In genomic region chr12:11622774-11623375, GRCh38 we compare ENCODE assay signal across 11 cellular contexts. TPM values are rescaled to one million over a fixed set of nuclear protein-coding genes. Genes with fewer than 3 reads are reported as not detected.
DNase-seq lines count a peak whose midpoint lies in the region; ATAC-seq and TF ChIP-seq lines count a peak whose summit lies in the region.
"Had no signal": no experiment of that assay in that cellular context is flagged by ENCODE, and none has a peak within 500 bp of the region (broad histone marks: within the 10 kb centered on the region; RNA-seq: fewer than 3 reads in every experiment).

No MANE protein-coding gene starts in this region.

- DNase-seq in NOMO-1 treated with DMSO at 0.1 percent for 48 hours (lab: John Stamatoyannopoulos, UW; ENCODE audit: unreplicated experiment) (peak; percentile 44), NOMO-1 treated with dmso at 0.1 percent for 144 hours (lab: John Stamatoyannopoulos, UW; ENCODE audit: unreplicated experiment) (no peak), PC-3 (peak; percentile 6), fibroblast of villous mesenchyme (ENCODE audit: low read depth) (peak; percentile 22), tibial artery (no peak), left ventricle myocardium inferior (no peak), NCI-H2081 treated with DMSO at 0.1 percent for 48 hours (lab: John Stamatoyannopoulos, UW) (no peak)
- DNase-seq: activated T-cell treated with anti-CD3 and anti-CD28 coated beads, Interleukin-2, amount 50 U/mL, for 24 hours; left ventricle myocardium superior; stimulated activated CD4-positive, alpha-beta T cell treated with anti-CD3 and anti-CD28 coated beads, Interleukin-15, amount 100 ng/mL, for 24 hours had no signal

- TF ChIP-seq CTCF in PC-3 (conservative IDR thresholded peaks at IDR 0.05; ENCODE audit: low read depth, low read length) (peak; percentile 50), fibroblast of villous mesenchyme (IDR thresholded peaks at IDR 0.05; ENCODE audit: insufficient read depth, low read depth, low read length) (peak; percentile 37), tibial artery (IDR thresholded peaks at IDR 0.05) (peak in 1 of 2 experiments; percentile 26), left ventricle myocardium inferior (IDR thresholded peaks at IDR 0.05; ENCODE audit: borderline replicate concordance) (no peak)

- CTCF ChIA-PET in PC-3 (lab: Charles Lee), result interaction anchor here (1.0 kb wide), 1 partner anchor 410 kb away, joined by 3 read pairs; no protein-coding TSS in a partner anchor

- H3K79me2 ChIP-seq in PC-3 (ENCODE audit: low read length), result no peaks in the 10 kb centered on the region

- no peaks in the 10 kb centered on the region for H3K27me3 ChIP-seq in PC-3 (ENCODE audit: low read length)
- no peaks in the 10 kb centered on the region for H3K27me3 ChIP-seq in tibial artery
- H3K27me3 ChIP-seq in left ventricle myocardium inferior (ENCODE audit: low read depth), result no peaks in the 10 kb centered on the region

- H3K4me1 ChIP-seq in PC-3 (ENCODE audit: insufficient read depth, low read length), result no peaks in the 10 kb centered on the region
- H3K4me1 ChIP-seq in tibial artery, result peaks cover 0 to 11% (median 1%) of the 10 kb centered on the region in 4 donors
- H3K4me1 ChIP-seq in left ventricle myocardium inferior, result no peaks in the 10 kb centered on the region

- POLR2A ChIA-PET in PC-3 (lab: Charles Lee; ENCODE audit: unreplicated experiment), result no interaction called here

- peak; percentile 53; the same call in 1 of the 2 replicates for ATAC-seq in PC-3
- ATAC-seq in HG02642 (IDR thresholded peaks at IDR 0.05; ENCODE audit: poor library complexity, unreplicated experiment), result no peak

- H3K9me2 ChIP-seq in PC-3 (replicated peaks; ENCODE audit: low read length), result no peaks in the 10 kb centered on the region

- intact Hi-C loops in PC-3 (cut with micrococcal nuclease) (loop anchor here (5.0 kb wide), 1 partner anchor 41 kb away; no protein-coding TSS in a partner anchor), tibial artery (cut with DNase I; ENCODE audit: low total_unique reads) (no loop called here), left ventricle myocardium inferior (cut with micrococcal nuclease) (no loop called here)

- H2AFZ ChIP-seq in PC-3 (ENCODE audit: low read length), result no peak overlapping the region

- H3K9me3 ChIP-seq in PC-3 (ENCODE audit: low read length) (no peaks in the 10 kb centered on the region), tibial artery (no peaks in the 10 kb centered on the region), left ventricle myocardium inferior (replicated peaks) (peaks cover 5% of the 10 kb centered on the region)

- H3K4me3 ChIP-seq in PC-3 (ENCODE audit: low read length), result no peak overlapping the region
- no peak overlapping the region for H3K4me3 ChIP-seq in fibroblast of villous mesenchyme (ENCODE audit: low read depth, low read length)
- no peak overlapping the region for H3K4me3 ChIP-seq in tibial artery
- no peak overlapping the region for H3K4me3 ChIP-seq in left ventricle myocardium inferior

- no TSS peak for BruUV-seq in PC-3 (replicated peaks; lab: Mats Ljungman, UMichigan)

- H3K4me2 ChIP-seq in PC-3 (ENCODE audit: low read length), result no peak overlapping the region

- H3K36me3 ChIP-seq in PC-3 (ENCODE audit: low read depth, low read length) (no peaks in the 10 kb centered on the region), tibial artery (no peaks in the 10 kb centered on the region), left ventricle myocardium inferior (no peaks in the 10 kb centered on the region)

- no peak overlapping the region for H3K27ac ChIP-seq in PC-3 (ENCODE audit: low read length)
- peak overlapping the region; percentile 6 to 39 for H3K27ac ChIP-seq in tibial artery
- H3K27ac ChIP-seq in left ventricle myocardium inferior (replicated peaks), result no peak overlapping the region

- H3K9ac ChIP-seq in PC-3 (ENCODE audit: low read length), result no peak overlapping the region

- H3F3A ChIP-seq in PC-3 (ENCODE audit: low read length, unreplicated experiment), result no peaks in the 10 kb centered on the region

- no peaks in the 10 kb centered on the region for H4K20me1 ChIP-seq in PC-3 (ENCODE audit: low read length)

RNA-seq across cellular contexts. Expression of gene ETV6, which starts 26.6 kb away (rescaled TPM):
- total RNA-seq in PC-3 (2014; rRNA removed), result 5.0 and 6.6 TPM in 2 replicates
- 11.2 and 18.4 TPM in 2 replicates for total RNA-seq in fibroblast of villous mesenchyme
- 16.9 TPM for total RNA-seq in left ventricle myocardium inferior

Comparison
In these comparisons a context has a peak if more than half of its experiments do, and no peak if none do; other contexts are left out.
1. DNase-seq: peak in NOMO-1 treated with DMSO at 0.1 percent for 48 hours (single experiment), PC-3 (single experiment) and fibroblast of villous mesenchyme (single experiment); none in NOMO-1 treated with dmso at 0.1 percent for 144 hours (single experiment), tibial artery (0 of 2), left ventricle myocardium inferior (single experiment) and NCI-H2081 treated with DMSO at 0.1 percent for 48 hours (single experiment).
2. H3K27ac ChIP-seq: peak in tibial artery (2 of 2); none in PC-3 (single experiment) and left ventricle myocardium inferior (single experiment).